Comparison of ENCODE assay signal across 16 cellular contexts in the genomic region with DNA sequence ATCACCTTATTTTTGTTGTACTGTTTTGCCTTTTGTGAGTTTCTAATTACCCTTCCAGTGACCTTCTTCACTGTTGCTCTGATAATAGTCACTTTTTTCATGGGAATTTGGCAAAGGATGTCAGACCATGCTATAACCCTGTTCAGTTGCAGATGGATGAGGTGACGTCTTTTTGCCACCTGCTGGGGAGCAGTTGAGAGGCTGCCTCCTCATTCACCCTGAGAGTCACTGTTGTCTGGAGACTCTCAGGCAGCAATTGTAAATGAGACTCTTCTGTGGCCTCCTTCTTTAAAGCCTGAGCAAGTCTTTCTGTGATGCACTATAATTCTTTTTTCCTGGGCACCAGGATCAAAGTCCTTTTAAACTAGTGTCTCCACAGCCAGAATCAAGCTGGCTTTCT.
DNase-seq lines count a peak whose midpoint lies in the region; ATAC-seq and TF ChIP-seq lines count a peak whose summit lies in the region.
"Had no signal": no experiment of that assay in that cellular context is flagged by ENCODE, and none has a peak within 500 bp of the region (broad histone marks: within the 10 kb centered on the region; RNA-seq: fewer than 3 reads in every experiment).

No MANE protein-coding gene starts in this region.

- intact Hi-C loops in IMR-90 (cut with micrococcal nuclease), result no loop called here
- intact Hi-C loops in left colon (cut with DNase I, micrococcal nuclease), result no loop called here

- no peaks in the 10 kb centered on the region for H4K20me1 ChIP-seq in IMR-90 (ENCODE audit: insufficient read depth, low read length)

- H3K18ac ChIP-seq in IMR-90 (ENCODE audit: low read depth, low read length), result peak overlapping the region; percentile 47; the same call in 1 of the 2 replicates

- no peak overlapping the region; the same call in 1 of the 2 replicates for H3K14ac ChIP-seq in IMR-90 (replicated peaks; ENCODE audit: low read depth, low read length)

- TF ChIP-seq CTCF in IMR-90 (conservative IDR thresholded peaks at IDR 0.05; ENCODE audit: low read depth, low read length) (no peak), tibial nerve (IDR thresholded peaks at IDR 0.05) (no peak)

- H4K91ac ChIP-seq in IMR-90 (ENCODE audit: insufficient read depth, low read depth, low read length), result peak overlapping the region; percentile 36; the same call in 1 of the 2 replicates

- peak overlapping the region; percentile 21; the same call in 1 of the 2 replicates for H2BK120ac ChIP-seq in IMR-90 (ENCODE audit: low read depth, low read length)

- POLR2A ChIA-PET in IMR-90 (lab: Charles Lee; ENCODE audit: unreplicated experiment), result no interaction called here

- H3K9me3 ChIP-seq in IMR-90 (ENCODE audit: control insufficient read depth, insufficient read depth, low read length) (peaks cover 2% of the 10 kb centered on the region), NT2/D1 (ENCODE audit: insufficient read depth, low read length) (no peaks in the 10 kb centered on the region), tibial nerve (peaks cover 0 to 15% (median 0%) of the 10 kb centered on the region in 4 donors)

- H3K4me2 ChIP-seq in IMR-90 (ENCODE audit: low read depth, low read length), result no peak overlapping the region

- H2BK15ac ChIP-seq in IMR-90 (ENCODE audit: low read depth, low read length), result no peak overlapping the region

- DNase-seq in DMS53 treated with DMSO at 0.1 percent for 48 hours (lab: John Stamatoyannopoulos, UW; ENCODE audit: unreplicated experiment) (peak; percentile 7), IMR-90 (no peak), NT2/D1 (ENCODE audit: low read depth, low spot score) (peak; percentile 89), left colon (no peak), tibial nerve (ENCODE audit: low spot score in 2 of 2) (no peak)
- DNase-seq in NK-92 treated with Interleukin-12 subunit alpha and Interleukin-12 subunit beta, amount 100 ng/mL, for 24 hours (lab: John Stamatoyannopoulos, UW), result no peak
- DNase-seq in activated naive CD4-positive, alpha-beta T cell treated with anti-CD3 and anti-CD28 coated beads, Interleukin-2, amount 50 U/mL, for 16 hours, result no peak
- DNase-seq: activated naive CD8-positive, alpha-beta T cell treated with anti-CD3 and anti-CD28 coated beads, Interleukin-2, amount 50 U/mL, for 24 hours; GOT3; left ventricle myocardium superior; natural killer cell; NCI-H526; stimulated activated CD4-positive, alpha-beta T cell treated with anti-CD3 and anti-CD28 coated beads, Interleukin-2, amount 100 ng/mL, for 24 hours; stimulated activated CD8-positive, alpha-beta memory T cell treated with anti-CD3 and anti-CD28 coated beads, Interleukin-4, amount 100 ng/mL, for 48 hours; T-helper 2 cell had no signal

- H4K5ac ChIP-seq in IMR-90 (ENCODE audit: low read depth, low read length), result no peak overlapping the region

- TF ChIP-seq RAD21 in IMR-90 (IDR thresholded peaks at IDR 0.05; ENCODE audit: low read length), result no peak

- in situ Hi-C loops in IMR-90 (cut with MboI; ENCODE audit: low sequenced_read_pairs), result no loop called here

- TF ChIP-seq EP300 in tibial nerve (IDR thresholded peaks at IDR 0.05), result no peak

- WGBS in IMR-90 (ENCODE audit: extremely low coverage in 2 of 2, insufficient read length in 1 of 2), 2 experiments, result no CpG with 5 or more reads among the region's 1 CpG
- WGBS in tibial nerve, 2 donors, result 61 to 67% methylated on average over 1 of the region's 1 CpG

- CTCF ChIA-PET in IMR-90 (lab: Yijun Ruan, JAX), result interaction anchor here (0.6 kb wide), 1 partner anchor 120 kb away, joined by 3 read pairs; no protein-coding TSS in a partner anchor

- H3K79me1 ChIP-seq in IMR-90 (ENCODE audit: low read depth in 1 of 2, low read length in 2 of 2), result no peaks in the 10 kb centered on the region

- no peak overlapping the region for H3K4me3 ChIP-seq in IMR-90 (ENCODE audit: insufficient read depth, low read depth, low read length)
- no peak overlapping the region for H3K4me3 ChIP-seq in NT2/D1 (ENCODE audit: insufficient read length, low read depth)
- no peak overlapping the region for H3K4me3 ChIP-seq in tibial nerve

- H3K36me3 ChIP-seq in IMR-90 (ENCODE audit: control insufficient read depth, insufficient read depth, low read length) (no peaks in the 10 kb centered on the region), NT2/D1 (ENCODE audit: insufficient read depth, insufficient read length, low read length) (no peaks in the 10 kb centered on the region), tibial nerve (no peaks in the 10 kb centered on the region)

- no peak overlapping the region for H3K9ac ChIP-seq in IMR-90 (ENCODE audit: low read depth, low read length)
- no peak overlapping the region for H3K9ac ChIP-seq in NT2/D1 (ENCODE audit: insufficient read length, low read depth)

- TF ChIP-seq POLR2A in IMR-90 (IDR thresholded peaks at IDR 0.05; ENCODE audit: low read depth, low read length), result no peak
- TF ChIP-seq POLR2A in tibial nerve (IDR thresholded peaks at IDR 0.05), result no peak

- no peak overlapping the region for H2AK9ac ChIP-seq in IMR-90 (replicated peaks; ENCODE audit: low read depth, low read length, poor library complexity)

- H3K4me1 ChIP-seq in IMR-90 (ENCODE audit: control insufficient read depth, insufficient read depth, low read length), result peaks cover 4% of the 10 kb centered on the region
- no peaks in the 10 kb centered on the region for H3K4me1 ChIP-seq in NT2/D1 (ENCODE audit: insufficient read depth, insufficient read length)
- H3K4me1 ChIP-seq in tibial nerve, result peaks cover 0 to 8% (median 0%) of the 10 kb centered on the region in 4 donors

- no peaks in the 10 kb centered on the region for H3K27me3 ChIP-seq in IMR-90 (ENCODE audit: control insufficient read depth, insufficient read depth, low read length)
- H3K27me3 ChIP-seq in NT2/D1 (ENCODE audit: insufficient read depth, insufficient read length), result no peaks in the 10 kb centered on the region
- H3K27me3 ChIP-seq in tibial nerve, result no peaks in the 10 kb centered on the region

- H2AFZ ChIP-seq in IMR-90 (replicated peaks; ENCODE audit: low read length, poor library complexity), result peak overlapping the region; percentile 62

- H2BK5ac ChIP-seq in IMR-90 (ENCODE audit: low read depth, low read length, poor library complexity, severe bottlenecking), result no peak overlapping the region

- H2AK5ac ChIP-seq in IMR-90 (ENCODE audit: low read depth, low read length), result peak overlapping the region; percentile 18; the same call in 1 of the 2 replicates

- dilution Hi-C loops in IMR-90 (cut with HindIII; ENCODE audit: low sequenced_read_pairs, unreplicated experiment), result no loop called here

- peak overlapping the region; percentile 27 for H3K4ac ChIP-seq in IMR-90 (ENCODE audit: low read depth, low read length)

- no peak overlapping the region for H3K56ac ChIP-seq in IMR-90 (ENCODE audit: extremely low read depth, insufficient read depth, low read length)

- H3K27ac ChIP-seq in IMR-90 (ENCODE audit: insufficient read depth, low read length), result no peak overlapping the region
- H3K27ac ChIP-seq in tibial nerve, result no peak overlapping the region

- no TSS peak for BruUV-seq in IMR-90 (replicated peaks; lab: Mats Ljungman, UMichigan)

- no peak for ATAC-seq in IMR-90 (ENCODE audit: low read depth)
- ATAC-seq in left colon, result peak; percentile 59
- ATAC-seq in HG02981 (IDR thresholded peaks at IDR 0.05; ENCODE audit: unreplicated experiment), result no peak
- ATAC-seq: activated naive CD8-positive, alpha-beta T cell treated with anti-CD3 and anti-CD28 coated beads, Interleukin-2, amount 50 U/mL, for 24 hours; left ventricle myocardium superior; natural killer cell had no signal

- H4K8ac ChIP-seq in IMR-90 (ENCODE audit: low read depth in 2 of 2, low read length in 2 of 2), result no peak overlapping the region

- peaks cover 2% of the 10 kb centered on the region; the same call in 1 of the 2 replicates for H3K9me1 ChIP-seq in IMR-90 (ENCODE audit: insufficient read depth, low read length)

- H2BK20ac ChIP-seq in IMR-90 (ENCODE audit: low read depth, low read length), result peak overlapping the region; percentile 27; the same call in 1 of the 2 replicates

- H3K23ac ChIP-seq in IMR-90 (ENCODE audit: low read depth, low read length), result no peak overlapping the region

TF ChIP-seq in IMR-90, 13 proteins besides CTCF, POLR2A, EP300 and RAD21:
- no peak for TF ChIP-seq USF2 (IDR thresholded peaks at IDR 0.05; ENCODE audit: low read depth, low read length)
- TF ChIP-seq MAZ (IDR thresholded peaks at IDR 0.05; ENCODE audit: borderline replicate concordance, low read depth, low read length), result no peak
- TF ChIP-seq CHD1 (IDR thresholded peaks at IDR 0.05; ENCODE audit: low read depth, low read length), result no peak
- TF ChIP-seq CEBPB (IDR thresholded peaks at IDR 0.05; ENCODE audit: low read depth, low read length), result no peak
- no peak for TF ChIP-seq RFX5 (IDR thresholded peaks at IDR 0.05; ENCODE audit: low read depth, low read length)
- TF ChIP-seq BHLHE40 (IDR thresholded peaks at IDR 0.05; ENCODE audit: low read depth, low read length), result no peak
- TF ChIP-seq NFE2L2 (IDR thresholded peaks at IDR 0.05; ENCODE audit: low read depth, low read length), result no peak
- TF ChIP-seq MXI1 (IDR thresholded peaks at IDR 0.05; ENCODE audit: borderline replicate concordance, low read depth, low read length), result no peak

Comparison
In these comparisons a context has a peak if more than half of its experiments do, and no peak if none do; other contexts are left out.
1. DNase-seq: peak in DMS53 treated with DMSO at 0.1 percent for 48 hours (single experiment) and NT2/D1 (single experiment); none in IMR-90 (single experiment), left colon (0 of 2), tibial nerve (0 of 2), NK-92 treated with Interleukin-12 subunit alpha and Interleukin-12 subunit beta, amount 100 ng/mL, for 24 hours (single experiment) and activated naive CD4-positive, alpha-beta T cell treated with anti-CD3 and anti-CD28 coated beads, Interleukin-2, amount 50 U/mL, for 16 hours (single experiment).